In genomic region chr2:164523026-164523425, GRCh38 we compare ENCODE assay signal across 26 cellular contexts.
A peak's percentile ranks its signal among the peaks of the same experiment; 100 is the strongest.
DNase-seq lines count a peak whose midpoint lies in the region; TF ChIP-seq lines count a peak whose summit lies in the region.
"Had no signal": no experiment of that assay in that cellular context is flagged by ENCODE, and none has a peak within 500 bp of the region (broad histone marks: within the 10 kb centered on the region; RNA-seq: fewer than 3 reads in every experiment).

No MANE protein-coding gene starts in this region.

- H3K27ac ChIP-seq in endodermal cell (ENCODE audit: low read depth, low read length), result no peak overlapping the region
- H3K27ac ChIP-seq: BLaER1 treated with 17β-estradiol and CSF1 and Interleukin-3, amounts not matched to agents 10 nM and 100 nM; foreskin keratinocyte; left ventricle myocardium inferior; WERI-Rb-1 had no signal

- peak; percentile 72 for DNase-seq in AG10803 (ENCODE audit: low read depth)
- peak; percentile 27 for DNase-seq in HS-27A (ENCODE audit: low read depth)
- DNase-seq in astrocyte of the cerebellum (ENCODE audit: low read depth), result peak; percentile 5
- peak; percentile 83 for DNase-seq in kidney glomerular epithelial cell (lab: John Stamatoyannopoulos, UW)
- DNase-seq in endodermal cell, result no peak
- DNase-seq in type B pancreatic cell (ENCODE audit: extremely low spot score, unreplicated experiment), result no peak
- no peak for DNase-seq in middle frontal gyrus (ENCODE audit: extremely low spot score, low spot score)
- DNase-seq in OCI-M1 (lab: John Stamatoyannopoulos, UW), result no peak
- DNase-seq: activated CD4-positive, alpha-beta T cell treated with anti-CD3 and anti-CD28 coated beads, Interleukin-2, amount 50 U/mL, for 1 hour; anterior cingulate cortex; dermis blood vessel endothelial cell; foreskin keratinocyte; GOT3; hippocampal formation; immature natural killer cell; left ventricle myocardium inferior; natural killer cell; NCI-H187; NCI-H69; retina; WERI-Rb-1 had no signal

- TF ChIP-seq CTCF in AG10803 (conservative IDR thresholded peaks at IDR 0.05; ENCODE audit: low read length) (no peak), astrocyte of the cerebellum (IDR thresholded peaks at IDR 0.05; ENCODE audit: low read depth, low read length, missing control alignments) (no peak), endodermal cell (conservative IDR thresholded peaks at IDR 0.05) (no peak), type B pancreatic cell (conservative IDR thresholded peaks at IDR 0.05) (no peak)

- peaks cover 9% of the 10 kb centered on the region for H3K9me3 ChIP-seq in endodermal cell (ENCODE audit: control insufficient read depth, low read length)

- H3K36me3 Mint-ChIP-seq in endodermal cell (ENCODE audit: low read depth), result peaks cover 36% of the 10 kb centered on the region
- H3K36me3 Mint-ChIP-seq in type B pancreatic cell, result peaks cover 16% of the 10 kb centered on the region
- H3K36me3 Mint-ChIP-seq: activated naive CD4-positive, alpha-beta T cell treated with anti-CD3 and anti-CD28 coated beads, Interleukin-2, amount 50 U/mL, for 24 hours; immature natural killer cell; natural killer cell; stimulated activated effector memory CD8-positive, alpha-beta T cell treated with anti-CD3 and anti-CD28 coated beads, Interleukin-12 subunit alpha, Interleukin-12 subunit beta, amount 100 ng/mL, for 72 hours had no signal

- no peaks in the 10 kb centered on the region for H3K36me3 ChIP-seq in endodermal cell (ENCODE audit: control insufficient read depth, insufficient read depth, low read length)
- H3K36me3 ChIP-seq: BLaER1 treated with 17β-estradiol and CSF1 and Interleukin-3, amounts not matched to agents 10 nM and 100 nM; WERI-Rb-1 had no signal

- no peak overlapping the region for H3K27ac Mint-ChIP-seq in endodermal cell
- no peak overlapping the region for H3K27ac Mint-ChIP-seq in type B pancreatic cell
- H3K27ac Mint-ChIP-seq: activated naive CD4-positive, alpha-beta T cell treated with anti-CD3 and anti-CD28 coated beads, Interleukin-2, amount 50 U/mL, for 24 hours; activated T-helper 17 cell treated with anti-CD3 and anti-CD28 coated beads, Interleukin-2, amount 50 U/mL, for 72 hours; immature natural killer cell; natural killer cell; stimulated activated effector memory CD8-positive, alpha-beta T cell treated with anti-CD3 and anti-CD28 coated beads, Interleukin-12 subunit alpha, Interleukin-12 subunit beta, amount 100 ng/mL, for 72 hours had no signal

- H3K27me3 ChIP-seq in endodermal cell (ENCODE audit: control insufficient read depth, insufficient read depth, low read length, poor library complexity, severe bottlenecking), result no peaks in the 10 kb centered on the region
- H3K27me3 ChIP-seq: BLaER1 treated with 17β-estradiol and CSF1 and Interleukin-3, amounts not matched to agents 10 nM and 100 nM; foreskin keratinocyte had no signal

- H3K27me3 Mint-ChIP-seq in endodermal cell (ENCODE audit: insufficient read depth) (no peaks in the 10 kb centered on the region), type B pancreatic cell (no peaks in the 10 kb centered on the region)
- H3K27me3 Mint-ChIP-seq: activated naive CD4-positive, alpha-beta T cell treated with anti-CD3 and anti-CD28 coated beads, Interleukin-2, amount 50 U/mL, for 24 hours; activated T-helper 17 cell treated with anti-CD3 and anti-CD28 coated beads, Interleukin-2, amount 50 U/mL, for 72 hours; central memory CD8-positive, alpha-beta T cell had no signal

- in situ Hi-C loops in astrocyte of the cerebellum (cut with HindIII; ENCODE audit: low sequenced_read_pairs), result no loop called here

- H3K4me1 Mint-ChIP-seq in endodermal cell (peaks cover 5% of the 10 kb centered on the region), type B pancreatic cell (ENCODE audit: unreplicated experiment) (no peaks in the 10 kb centered on the region)
- H3K4me1 Mint-ChIP-seq: activated naive CD4-positive, alpha-beta T cell treated with anti-CD3 and anti-CD28 coated beads, Interleukin-2, amount 50 U/mL, for 24 hours; activated T-helper 17 cell treated with anti-CD3 and anti-CD28 coated beads, Interleukin-2, amount 50 U/mL, for 72 hours; central memory CD8-positive, alpha-beta T cell; immature natural killer cell; natural killer cell; stimulated activated effector memory CD8-positive, alpha-beta T cell treated with anti-CD3 and anti-CD28 coated beads, Interleukin-12 subunit alpha, Interleukin-12 subunit beta, amount 100 ng/mL, for 72 hours had no signal

- WGBS in endodermal cell (ENCODE audit: insufficient coverage in 1 of 2, insufficient read length in 1 of 2), 2 experiments, result 86 to 100% methylated on average over 1 to 3 of the region's 3 CpGs

- H3K9me3 Mint-ChIP-seq in endodermal cell (peaks cover 27% of the 10 kb centered on the region), type B pancreatic cell (peaks cover 19% of the 10 kb centered on the region)

- no peak overlapping the region for H3K4me3 Mint-ChIP-seq in endodermal cell
- H3K4me3 Mint-ChIP-seq in type B pancreatic cell, result no peak overlapping the region
- H3K4me3 Mint-ChIP-seq: activated naive CD4-positive, alpha-beta T cell treated with anti-CD3 and anti-CD28 coated beads, Interleukin-2, amount 50 U/mL, for 24 hours; activated T-helper 17 cell treated with anti-CD3 and anti-CD28 coated beads, Interleukin-2, amount 50 U/mL, for 72 hours; central memory CD8-positive, alpha-beta T cell; immature natural killer cell; natural killer cell; stimulated activated effector memory CD8-positive, alpha-beta T cell treated with anti-CD3 and anti-CD28 coated beads, Interleukin-12 subunit alpha, Interleukin-12 subunit beta, amount 100 ng/mL, for 72 hours had no signal

- H3K4me1 ChIP-seq in endodermal cell (ENCODE audit: control insufficient read depth, insufficient read depth, low read length), result no peaks in the 10 kb centered on the region
- H3K4me1 ChIP-seq: BLaER1 treated with 17β-estradiol and CSF1 and Interleukin-3, amounts not matched to agents 10 nM and 100 nM; foreskin keratinocyte had no signal

- no peak overlapping the region for H3K9ac ChIP-seq in endodermal cell (ENCODE audit: extremely low read depth, low read length, poor library complexity, severe bottlenecking)
- H3K9ac ChIP-seq: BLaER1 treated with 17β-estradiol and CSF1 and Interleukin-3, amounts not matched to agents 10 nM and 100 nM had no signal

- H3K4me3 ChIP-seq in AG10803 (ENCODE audit: low read length) (no peak overlapping the region), astrocyte of the cerebellum (ENCODE audit: low read depth, low read length) (no peak overlapping the region), endodermal cell (ENCODE audit: low read length) (no peak overlapping the region)
- H3K4me3 ChIP-seq: BLaER1 treated with 17β-estradiol and CSF1 and Interleukin-3, amounts not matched to agents 10 nM and 100 nM; left ventricle myocardium inferior had no signal

Comparison
In these comparisons a context has a peak if more than half of its experiments do, and no peak if none do; other contexts are left out.
1. DNase-seq: peak in AG10803 (single experiment), HS-27A (single experiment), astrocyte of the cerebellum (single experiment) and kidney glomerular epithelial cell (single experiment); none in endodermal cell (single experiment), type B pancreatic cell (single experiment), middle frontal gyrus (single experiment) and OCI-M1 (single experiment).